Comparison of ENCODE assay signal across 8 cellular contexts in genomic region chr2:219245148-219245898, GRCh38. TPM values are rescaled to one million over a fixed set of nuclear protein-coding genes. Genes with fewer than 3 reads are reported as not detected.
DNase-seq lines count a peak whose midpoint lies in the region; ATAC-seq, FAIRE-seq and TF ChIP-seq lines count a peak whose summit lies in the region.

TSS of gene GLB1L (minus strand) at chr2:219245444. CDS start at chr2:219243573, 1,871 bp downstream.
TSS of gene STK16 (plus strand) at chr2:219245479. CDS start at chr2:219246000, 521 bp downstream.

- H3K36me3 Mint-ChIP-seq in activated B cell treated with CpG ODN at 0.5 μM for 24 hours (ENCODE audit: low read depth): peaks cover 27% of the 10 kb centered on the region

- dilution Hi-C loops in keratinocyte (cut with MboI; ENCODE audit: extremely low pct_ligation_motif_present, low sequenced_read_pairs): no loop called here

- no peaks in the 10 kb centered on the region for H3K27me3 Mint-ChIP-seq in activated B cell treated with CpG ODN at 0.5 μM for 24 hours

- H3K36me3 ChIP-seq in keratinocyte (ENCODE audit: control insufficient read depth in 2 of 2, extremely low read depth in 1 of 2, insufficient read depth in 2 of 2, low read length in 2 of 2): peaks cover 16 to 20% of the 10 kb centered on the region in 2 experiments

- peak; percentile 80 for DNase-seq in AG04450 (ENCODE audit: low read depth, low spot score)
- peak; percentile 97 for DNase-seq in NCI-H2227 (lab: John Stamatoyannopoulos, UW; ENCODE audit: unreplicated experiment)
- DNase-seq in activated B cell treated with CpG ODN at 0.5 μM for 24 hours: peak; percentile 95
- peak; percentile 84 for DNase-seq in central memory CD4-positive, alpha-beta T cell
- peak; percentile 63 for DNase-seq in keratinocyte (ENCODE audit: low read depth, low spot score)
- DNase-seq in stimulated activated CD4-positive, alpha-beta T cell treated with anti-CD3 and anti-CD28 coated beads, Interleukin-12 subunit alpha, Interleukin-12 subunit beta, amount 100 ng/mL, for 4 hours: peak; percentile 88

- H3K79me2 ChIP-seq in keratinocyte (ENCODE audit: control insufficient read depth, insufficient read depth, low read length): peaks cover 27% of the 10 kb centered on the region

- H3K4me3 Mint-ChIP-seq in activated B cell treated with CpG ODN at 0.5 μM for 24 hours: peak within 1 kb of the TSS; percentile 90

- ATAC-seq in GM18861 (IDR thresholded peaks at IDR 0.05; ENCODE audit: unreplicated experiment): peak; percentile 52
- ATAC-seq in HG03066 (IDR thresholded peaks at IDR 0.05; ENCODE audit: low read depth, unreplicated experiment): peak; percentile 73
- peak; percentile 64 for ATAC-seq in activated B cell treated with CpG ODN at 0.5 μM for 24 hours (ENCODE audit: low read depth)

- peak within 1 kb of the TSS; percentile 98 for H3K4me2 ChIP-seq in keratinocyte (ENCODE audit: control insufficient read depth, extremely low read depth, insufficient read depth, low read depth, low read length)

- FAIRE-seq in keratinocyte (lab: Jason Lieb, UNC): no peak

- H2AFZ ChIP-seq in keratinocyte (ENCODE audit: control insufficient read depth, low read length): peak within 1 kb of the TSS; percentile 89

- H3K4me3 ChIP-seq in AG04450 (ENCODE audit: low read depth, low read length) (peak within 1 kb of the TSS; percentile 97), keratinocyte (ENCODE audit: control insufficient read depth in 2 of 3, extremely low read depth in 1 of 3, insufficient read depth in 2 of 3, low read depth in 1 of 3, low read length in 3 of 3) (peak within 1 kb of the TSS; percentile 72 to 94 (median 92))

- TF ChIP-seq CTCF in AG04450 (IDR thresholded peaks at IDR 0.05; ENCODE audit: low read depth, low read length) (0 out of 2 replicates have a peak, but pooled peaks have one; percentile 4), activated B cell treated with CpG ODN at 0.5 μM for 24 hours (IDR thresholded peaks at IDR 0.05) (no peak), keratinocyte (optimal IDR thresholded peaks at IDR 0.05 in 1 of 3, IDR thresholded peaks at IDR 0.05 in 1 of 3, conservative IDR thresholded peaks at IDR 0.05 in 1 of 3; ENCODE audit: extremely low read depth in 1 of 3, insufficient read depth in 2 of 3, low read length in 3 of 3) (no peak)

- H3K27me3 ChIP-seq in AG04450 (ENCODE audit: control insufficient read depth, insufficient read depth, low read length) (no peaks in the 10 kb centered on the region), keratinocyte (ENCODE audit: control insufficient read depth, extremely low read depth, insufficient read depth, low read length) (no peaks in the 10 kb centered on the region)

- intact Hi-C loops in activated B cell treated with CpG ODN at 0.5 μM for 24 hours (cut with micrococcal nuclease): loop anchor here (1.0 to 2.0 kb wide), 8 partner anchors 8 to 1027 kb away; partner anchors contain the start of genes ANKZF1, ATG9A, DNAJB2 and NHEJ1

- H3K27ac ChIP-seq in AG04450 (ENCODE audit: low read depth, low read length): peak within 1 kb of the TSS; percentile 70
- peak within 1 kb of the TSS; percentile 91 for H3K27ac ChIP-seq in keratinocyte (ENCODE audit: control insufficient read depth, insufficient read depth, low read length)

- peaks cover 45% of the 10 kb centered on the region for H3K4me1 ChIP-seq in keratinocyte (ENCODE audit: control insufficient read depth, extremely low read depth, insufficient read depth, low read length)

- H3K9me3 Mint-ChIP-seq in activated B cell treated with CpG ODN at 0.5 μM for 24 hours: no peaks in the 10 kb centered on the region

- H4K20me1 ChIP-seq in keratinocyte (ENCODE audit: control insufficient read depth, extremely low read depth, insufficient read depth, low read length): peaks cover 5% of the 10 kb centered on the region

- no peaks in the 10 kb centered on the region; the same call in 1 of the 2 replicates for H3K9me3 ChIP-seq in AG04450 (ENCODE audit: control insufficient read depth, insufficient read depth, low read length)
- no peaks in the 10 kb centered on the region for H3K9me3 ChIP-seq in keratinocyte (ENCODE audit: control insufficient read depth, low read depth, low read length)

- H3K9me1 ChIP-seq in keratinocyte (ENCODE audit: control insufficient read depth, extremely low read depth, insufficient read depth, low read length): no peaks in the 10 kb centered on the region

- POLR2A ChIA-PET in AG04450 (lab: Yijun Ruan, JAX) (interaction anchor here (0.6 to 2.3 kb wide), 10 partner anchors 15 to 240 kb away, joined by 3 to 11 read pairs (median 4); partner anchors contain the start of genes ABCB6, DNAJB2 and ZFAND2B), activated B cell treated with CpG ODN at 0.5 μM for 24 hours (lab: Charles Lee) (interaction anchor here (0.7 to 12.0 kb wide), 16 partner anchors 9 to 349 kb away, joined by 3 to 287 read pairs (median 7); partner anchors contain the start of genes ABCB6, ANKZF1, ATG9A and CNPPD1)

- peak within 1 kb of the TSS; percentile 98 for H3K27ac Mint-ChIP-seq in activated B cell treated with CpG ODN at 0.5 μM for 24 hours

- CTCF ChIA-PET in AG04450 (lab: Charles Lee): interaction anchor here (0.6 to 3.0 kb wide), 6 partner anchors 32 to 297 kb away, joined by 3 to 24 read pairs (median 6); partner anchors contain the start of gene DNAJB2
- CTCF ChIA-PET in activated B cell treated with CpG ODN at 0.5 μM for 24 hours (lab: Charles Lee): interaction anchor here (1.1 to 3.9 kb wide), 8 partner anchors 9 to 74 kb away, joined by 3 to 27 read pairs (median 5); partner anchors contain the start of genes ANKZF1, ATG9A, DNAJB2 and TUBA4A

- peak within 1 kb of the TSS; percentile 94 for H3K9ac ChIP-seq in keratinocyte (ENCODE audit: control insufficient read depth, extremely low read depth, insufficient read depth, low read length)

- H3K4me1 Mint-ChIP-seq in activated B cell treated with CpG ODN at 0.5 μM for 24 hours: peaks cover 57% of the 10 kb centered on the region

RNA-seq across cellular contexts. Expression of gene GLB1L, which starts in this region (rescaled TPM):
- polyA plus RNA-seq in AG04450 (2011; rRNA removed): 8.8 and 9.6 TPM in 2 replicates
- polyA minus RNA-seq in AG04450 (2011; rRNA and poly(A)+ RNA removed): 6.2 and 7.4 TPM in 2 replicates
- 4.5 and 4.6 TPM in 2 replicates for total RNA-seq in activated B cell treated with CpG ODN at 0.5 μM for 24 hours
- 4.3 to 6.9 TPM (median 5.2 TPM) in 3 replicates for polyA plus RNA-seq in keratinocyte
- polyA plus RNA-seq in keratinocyte (2011; ENCODE audit: low read depth): 0.55 TPM
- 2.0 and 2.7 TPM in 2 replicates for polyA plus RNA-seq in keratinocyte (2011; cell fraction: cytosol; rRNA removed)
- 8.8 and 9.0 TPM in 2 replicates for polyA plus RNA-seq in keratinocyte (2011; cell fraction: nucleus; rRNA removed)
- 1.1 and 4.4 TPM in 2 replicates for polyA plus RNA-seq in keratinocyte (2012; ENCODE audit: low replicate concordance)
- polyA minus RNA-seq in keratinocyte: 2.5 to 5.0 TPM (median 3.0 TPM) in 3 replicates
- polyA minus RNA-seq in keratinocyte (2011; cell fraction: cytosol; rRNA and poly(A)+ RNA removed): 2.9 TPM
- polyA minus RNA-seq in keratinocyte (2011; cell fraction: nucleus; rRNA and poly(A)+ RNA removed): 4.2 and 5.8 TPM in 2 replicates

RNA-seq across cellular contexts. Expression of gene STK16, which starts in this region (rescaled TPM):
- polyA plus RNA-seq in AG04450 (2011; rRNA removed) (33.9 and 36.6 TPM in 2 replicates), keratinocyte (35.8 to 44.7 TPM (median 40.2 TPM) in 3 replicates)
- 33.2 and 51.3 TPM in 2 replicates for polyA minus RNA-seq in AG04450 (2011; rRNA and poly(A)+ RNA removed)
- 31.0 and 36.5 TPM in 2 replicates for total RNA-seq in activated B cell treated with CpG ODN at 0.5 μM for 24 hours
- polyA plus RNA-seq in keratinocyte (2011; ENCODE audit: low read depth): 8.8 TPM
- 39.1 and 53.2 TPM in 2 replicates for polyA plus RNA-seq in keratinocyte (2011; cell fraction: cytosol; rRNA removed)
- 18.0 and 26.4 TPM in 2 replicates for polyA plus RNA-seq in keratinocyte (2011; cell fraction: nucleus; rRNA removed)
- polyA plus RNA-seq in keratinocyte (2012; ENCODE audit: low replicate concordance): 25.1 and 33.3 TPM in 2 replicates
- 36.8 to 48.8 TPM (median 38.1 TPM) in 3 replicates for polyA minus RNA-seq in keratinocyte
- 26.9 TPM for polyA minus RNA-seq in keratinocyte (2011; cell fraction: cytosol; rRNA and poly(A)+ RNA removed)
- polyA minus RNA-seq in keratinocyte (2011; cell fraction: nucleus; rRNA and poly(A)+ RNA removed): 5.2 and 7.5 TPM in 2 replicates

Comparison
In these comparisons a context has a peak if more than half of its experiments do, and no peak if none do; other contexts are left out.
1. Peak in every context shown above with its lines: DNase-seq, ATAC-seq, H3K4me3 ChIP-seq and H3K27ac ChIP-seq.